17 cellular contexts compared by ENCODE assay signal in genomic region chr22:47920380-47920959, GRCh38.
A peak's percentile ranks its signal among the peaks of the same experiment; 100 is the strongest.
DNase-seq lines count a peak whose midpoint lies in the region; ATAC-seq and TF ChIP-seq lines count a peak whose summit lies in the region.
"Had no signal": no experiment of that assay in that cellular context is flagged by ENCODE, and none has a peak within 500 bp of the region (broad histone marks: within the 10 kb centered on the region; RNA-seq: fewer than 3 reads in every experiment).

No MANE protein-coding gene starts in this region.

- peaks cover 58% of the 10 kb centered on the region for H3K4me1 ChIP-seq in DND-41 (ENCODE audit: insufficient read depth, low read length)

- H3K36me3 Mint-ChIP-seq in osteocyte (ENCODE audit: unreplicated experiment) (no peaks in the 10 kb centered on the region), HFFc6 (ENCODE audit: low read depth) (peaks cover 11% of the 10 kb centered on the region)
- H3K36me3 Mint-ChIP-seq: CD14-positive monocyte; CD4-positive, alpha-beta memory T cell had no signal

- H3K9me3 Mint-ChIP-seq in osteocyte (ENCODE audit: unreplicated experiment) (peaks cover 32% of the 10 kb centered on the region), HFFc6 (peaks cover 76% of the 10 kb centered on the region)

- no peak overlapping the region for H3K4me2 ChIP-seq in DND-41 (ENCODE audit: insufficient read depth, low read length)
- H3K4me2 ChIP-seq: BLaER1, GM23338 had no signal

- H3K4me3 ChIP-seq in DND-41 (ENCODE audit: low read depth in 1 of 2, low read length in 2 of 2) (no peak overlapping the region), WERI-Rb-1 (ENCODE audit: low read depth, low read length) (no peak overlapping the region), iPS-18c (ENCODE audit: insufficient read depth, low read depth, low read length) (peak overlapping the region; percentile 28; the same call in 1 of the 2 replicates), H7 (ENCODE audit: insufficient read depth, low read depth, low read length) (no peak overlapping the region)
- H3K4me3 ChIP-seq: BLaER1, GM23338 had no signal

- H3K27ac Mint-ChIP-seq in osteocyte (ENCODE audit: unreplicated experiment): no peak overlapping the region
- no peak overlapping the region for H3K27ac Mint-ChIP-seq in HFFc6
- H3K27ac Mint-ChIP-seq: CD14-positive monocyte, GM23338 had no signal

- H3K27me3 Mint-ChIP-seq in osteocyte (ENCODE audit: unreplicated experiment) (no peaks in the 10 kb centered on the region), HFFc6 (ENCODE audit: insufficient read depth) (peaks cover 4% of the 10 kb centered on the region; the same call in 1 of the 2 replicates)
- H3K27me3 Mint-ChIP-seq: CD4-positive, alpha-beta memory T cell had no signal

- H3K27ac ChIP-seq in DND-41 (ENCODE audit: low read length): peak overlapping the region; percentile 83
- H3K27ac ChIP-seq in WERI-Rb-1: peak overlapping the region; percentile 96
- H3K27ac ChIP-seq: BLaER1 had no signal

- H3K9ac ChIP-seq in DND-41 (ENCODE audit: low read depth, low read length): 0 out of 2 replicates have a peak overlapping the region, but pooled peaks have one; percentile 46
- H3K9ac ChIP-seq: BLaER1 had no signal

- TF ChIP-seq CTCF in DND-41 (IDR thresholded peaks at IDR 0.05; ENCODE audit: borderline replicate concordance, extremely low read depth, low read length, poor library complexity, severe bottlenecking) (no peak), WERI-Rb-1 (IDR thresholded peaks at IDR 0.05; ENCODE audit: low read depth, low read length) (no peak), osteocyte (IDR thresholded peaks at IDR 0.05) (no peak), HFFc6 (IDR thresholded peaks at IDR 0.05) (no peak)

- H3K27me3 ChIP-seq in DND-41 (ENCODE audit: insufficient read depth, low read length, poor library complexity): no peaks in the 10 kb centered on the region
- H3K27me3 ChIP-seq in WERI-Rb-1 (ENCODE audit: insufficient read depth, low read depth, severe bottlenecking): no peaks in the 10 kb centered on the region
- no peaks in the 10 kb centered on the region for H3K27me3 ChIP-seq in H7 (ENCODE audit: control insufficient read depth, insufficient read depth, low read length)
- H3K27me3 ChIP-seq: BLaER1 had no signal

- DNase-seq in DND-41: no peak
- DNase-seq in WERI-Rb-1: no peak
- peak; percentile 57 for DNase-seq in osteocyte (ENCODE audit: extremely low spot score, unreplicated experiment)
- DNase-seq in T1000 (lab: John Stamatoyannopoulos, UW): no peak
- DNase-seq in H7: no peak
- no peak for DNase-seq in HFFc6
- DNase-seq: 8988T; CD4-positive, alpha-beta memory T cell; DMS153; DMS79; GF-D8 had no signal

- H3K9me3 ChIP-seq in DND-41 (ENCODE audit: insufficient read depth, low read length, severe bottlenecking) (peaks cover 13% of the 10 kb centered on the region), WERI-Rb-1 (ENCODE audit: severe bottlenecking) (peaks cover 10% of the 10 kb centered on the region), iPS-18c (ENCODE audit: control insufficient read depth, insufficient read depth, low read length) (peaks cover 27% of the 10 kb centered on the region)

- no peak overlapping the region for H3K4me3 Mint-ChIP-seq in osteocyte (ENCODE audit: unreplicated experiment)
- no peak overlapping the region for H3K4me3 Mint-ChIP-seq in HFFc6
- H3K4me3 Mint-ChIP-seq: CD14-positive monocyte; CD4-positive, alpha-beta memory T cell; GM23338 had no signal

- no peaks in the 10 kb centered on the region for H3K79me2 ChIP-seq in DND-41 (ENCODE audit: insufficient read depth, low read length)

- H3K36me3 ChIP-seq in DND-41 (ENCODE audit: insufficient read depth, low read length): no peaks in the 10 kb centered on the region
- no peaks in the 10 kb centered on the region for H3K36me3 ChIP-seq in WERI-Rb-1
- no peaks in the 10 kb centered on the region for H3K36me3 ChIP-seq in H7 (replicated peaks; ENCODE audit: control insufficient read depth, insufficient read depth, low read length)
- H3K36me3 ChIP-seq: BLaER1 had no signal

- no peaks in the 10 kb centered on the region for H3K4me1 Mint-ChIP-seq in osteocyte (ENCODE audit: unreplicated experiment)
- no peaks in the 10 kb centered on the region for H3K4me1 Mint-ChIP-seq in HFFc6 (ENCODE audit: low read depth)
- H3K4me1 Mint-ChIP-seq: CD14-positive monocyte, GM23338 had no signal

- no peak for ATAC-seq in DND-41 (ENCODE audit: insufficient read depth, low read depth)
- ATAC-seq: GM23338, HCT116, HepG2 had no signal

- no peaks in the 10 kb centered on the region for H4K20me1 ChIP-seq in DND-41 (ENCODE audit: insufficient read depth, low read length)
- H4K20me1 ChIP-seq: BLaER1 had no signal

- no peak overlapping the region for H2AFZ ChIP-seq in DND-41 (ENCODE audit: low read depth, low read length)
- H2AFZ ChIP-seq: GM23338 had no signal
